Comparison of ENCODE assay signal across 13 cellular contexts in the genomic region with DNA sequence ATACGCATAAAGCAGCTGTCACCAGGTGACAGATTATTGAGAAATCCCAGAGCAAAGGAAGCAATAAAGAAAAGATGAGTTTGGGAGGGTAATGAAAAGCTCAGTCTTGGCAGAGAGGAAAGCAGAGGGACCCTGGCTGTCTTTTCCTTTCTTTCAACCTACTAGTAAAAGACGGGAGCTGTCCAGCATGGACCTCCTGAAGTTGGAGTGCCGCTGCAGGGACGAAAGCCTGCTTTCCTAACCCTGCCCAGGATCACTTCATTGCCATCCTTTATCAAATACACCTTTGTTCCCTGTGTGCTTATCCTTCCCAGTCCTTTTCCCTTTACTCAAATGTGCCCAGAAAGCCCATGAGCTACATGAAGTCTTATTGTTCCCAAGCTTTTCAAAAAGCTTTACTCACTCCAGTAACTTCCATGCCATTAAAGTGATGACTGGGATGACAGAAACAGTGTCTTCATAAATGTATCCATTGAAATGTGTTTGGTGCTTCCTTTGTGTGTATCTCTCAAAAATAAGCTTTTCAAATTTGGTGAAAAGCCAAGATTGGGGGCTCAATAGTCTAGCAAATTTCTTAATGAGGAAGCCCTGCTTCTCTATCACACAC. TPM values are rescaled to one million over a fixed set of nuclear protein-coding genes. Genes with fewer than 3 reads are reported as not detected.
A peak's percentile ranks its signal among the peaks of the same experiment; 100 is the strongest.
DNase-seq lines count a peak whose midpoint lies in the region; ATAC-seq and TF ChIP-seq lines count a peak whose summit lies in the region.
"Had no signal": no experiment of that assay in that cellular context is flagged by ENCODE, and none has a peak within 500 bp of the region (broad histone marks: within the 10 kb centered on the region; RNA-seq: fewer than 3 reads in every experiment).

No MANE protein-coding gene starts in this region.

- no peak overlapping the region for H3K23ac ChIP-seq in trophoblast cell (ENCODE audit: low read length)

- DNase-seq in activated CD4-positive, alpha-beta T cell treated with anti-CD3 and anti-CD28 coated beads for 36 hours, result peak; percentile 64
- no peak for DNase-seq in activated CD4-positive, alpha-beta T cell treated with anti-CD3 and anti-CD28 coated beads, Interleukin-2, amount 50 U/mL, for 4 hours
- DNase-seq in NCI-H226 (peak; percentile 15), colonic mucosa (peak; percentile 60), trophoblast cell (peak; percentile 27 to 70), caudate nucleus (lab: John Stamatoyannopoulos, UW) (no peak), C1 segment of cervical spinal cord (lab: John Stamatoyannopoulos, UW) (no peak)
- DNase-seq: activated CD8-positive, alpha-beta memory T cell treated with anti-CD3 and anti-CD28 coated beads, Interleukin-2, amount 50 U/mL, for 48 hours; NCI-H526 had no signal

- H3K4me1 Mint-ChIP-seq in activated CD4-positive, alpha-beta T cell treated with anti-CD3 and anti-CD28 coated beads for 36 hours, result peaks cover 10% of the 10 kb centered on the region

- H3K4ac ChIP-seq in trophoblast cell (ENCODE audit: low read depth, low read length), result no peak overlapping the region

- H3K27ac Mint-ChIP-seq in activated CD4-positive, alpha-beta T cell treated with anti-CD3 and anti-CD28 coated beads for 36 hours, result no peak overlapping the region
- H3K27ac Mint-ChIP-seq: stimulated activated naive CD8-positive, alpha-beta T cell treated with anti-CD3 and anti-CD28 coated beads, Interleukin-15, Interleukin-2, amounts not matched to agents 100 ng/mL and 50 ng/mL, for 24 hours had no signal

- H2BK120ac ChIP-seq in trophoblast cell (ENCODE audit: insufficient read depth, low read length, poor library complexity), result no peak overlapping the region

- H2AK5ac ChIP-seq in trophoblast cell (ENCODE audit: low read length), result no peak overlapping the region

- WGBS in trophoblast cell (ENCODE audit: extremely low coverage, insufficient coverage, insufficient read length), result no CpG with 5 or more reads among the region's 4 CpGs

- H3K36me3 Mint-ChIP-seq in activated CD4-positive, alpha-beta T cell treated with anti-CD3 and anti-CD28 coated beads for 36 hours (ENCODE audit: low read depth), result no peaks in the 10 kb centered on the region

- H3K9me3 ChIP-seq in colonic mucosa (no peaks in the 10 kb centered on the region), trophoblast cell (ENCODE audit: insufficient read depth, low read depth, low read length) (no peaks in the 10 kb centered on the region)
- H3K9me3 ChIP-seq: neutrophil had no signal

- H2BK5ac ChIP-seq in trophoblast cell (ENCODE audit: low read depth, low read length, poor library complexity), result no peak overlapping the region

- H3K9ac ChIP-seq in colonic mucosa (ENCODE audit: low read depth in 2 of 2, low read length in 2 of 2) (no peak overlapping the region), trophoblast cell (ENCODE audit: low read length) (no peak overlapping the region)

- H3K4me3 ChIP-seq in colonic mucosa (no peak overlapping the region), trophoblast cell (ENCODE audit: low read depth, low read length) (no peak overlapping the region)
- H3K4me3 ChIP-seq: esophagus muscularis mucosa had no signal

- H3K4me2 ChIP-seq in trophoblast cell (ENCODE audit: low read length), result no peak overlapping the region

- no peak overlapping the region for H3K18ac ChIP-seq in trophoblast cell (ENCODE audit: low read length)

- H3K79me1 ChIP-seq in trophoblast cell (ENCODE audit: low read length), result peaks cover 5% of the 10 kb centered on the region

- H4K12ac ChIP-seq in trophoblast cell (ENCODE audit: low read depth, low read length), result no peak overlapping the region

- POLR2A ChIA-PET in activated CD4-positive, alpha-beta T cell treated with anti-CD3 and anti-CD28 coated beads for 36 hours (lab: Charles Lee), result no interaction called here

- H3K27me3 ChIP-seq in colonic mucosa (no peaks in the 10 kb centered on the region), trophoblast cell (ENCODE audit: insufficient read depth, low read length) (no peaks in the 10 kb centered on the region)
- H3K27me3 ChIP-seq: esophagus muscularis mucosa had no signal

- H3K4me3 Mint-ChIP-seq in activated CD4-positive, alpha-beta T cell treated with anti-CD3 and anti-CD28 coated beads for 36 hours, result no peak overlapping the region
- H3K4me3 Mint-ChIP-seq: stimulated activated naive CD8-positive, alpha-beta T cell treated with anti-CD3 and anti-CD28 coated beads, Interleukin-15, Interleukin-2, amounts not matched to agents 100 ng/mL and 50 ng/mL, for 24 hours had no signal

- no peak overlapping the region for H4K8ac ChIP-seq in trophoblast cell (ENCODE audit: low read depth, low read length)

- no peak overlapping the region for H2AFZ ChIP-seq in trophoblast cell (ENCODE audit: insufficient read depth, low read length, poor library complexity)

- H3K27ac ChIP-seq in colonic mucosa (no peak overlapping the region), trophoblast cell (ENCODE audit: low read depth, low read length) (no peak overlapping the region), caudate nucleus (ENCODE audit: low read depth, low read length) (no peak overlapping the region)
- H3K27ac ChIP-seq: esophagus muscularis mucosa, neutrophil had no signal

- H3K4me1 ChIP-seq in colonic mucosa, result peaks cover 7% of the 10 kb centered on the region
- H3K4me1 ChIP-seq in trophoblast cell (ENCODE audit: control insufficient read depth in 1 of 2, insufficient read depth in 2 of 2, low read length in 2 of 2), result peaks cover 4 to 12% of the 10 kb centered on the region in 2 experiments

- H4K91ac ChIP-seq in trophoblast cell (ENCODE audit: low read depth, low read length), result no peak overlapping the region

- no peak overlapping the region for H3K14ac ChIP-seq in trophoblast cell (ENCODE audit: low read length)

- no peaks in the 10 kb centered on the region for H3K9me3 Mint-ChIP-seq in activated CD4-positive, alpha-beta T cell treated with anti-CD3 and anti-CD28 coated beads for 36 hours (ENCODE audit: low read depth)
- H3K9me3 Mint-ChIP-seq: stimulated activated naive CD8-positive, alpha-beta T cell treated with anti-CD3 and anti-CD28 coated beads, Interleukin-15, Interleukin-2, amounts not matched to agents 100 ng/mL and 50 ng/mL, for 24 hours had no signal

- TF ChIP-seq CTCF in colonic mucosa (IDR thresholded peaks at IDR 0.05), result no peak

- no peak overlapping the region for H2BK12ac ChIP-seq in trophoblast cell (ENCODE audit: low read length)

- intact Hi-C loops in activated CD4-positive, alpha-beta T cell treated with anti-CD3 and anti-CD28 coated beads for 36 hours (cut with DNase I, micrococcal nuclease), result no loop called here
- intact Hi-C loops in colonic mucosa (cut with DNase I), result no loop called here

- peaks cover 50% of the 10 kb centered on the region for H3K27me3 Mint-ChIP-seq in activated CD4-positive, alpha-beta T cell treated with anti-CD3 and anti-CD28 coated beads for 36 hours

- H3K36me3 ChIP-seq in colonic mucosa, result no peaks in the 10 kb centered on the region
- no peaks in the 10 kb centered on the region for H3K36me3 ChIP-seq in trophoblast cell (ENCODE audit: control insufficient read depth in 1 of 2, insufficient read depth in 2 of 2, low read length in 2 of 2)
- H3K36me3 ChIP-seq: esophagus muscularis mucosa, neutrophil had no signal

- H3K79me2 ChIP-seq in trophoblast cell (ENCODE audit: control insufficient read depth, insufficient read depth, low read length, poor library complexity), result peaks cover 3% of the 10 kb centered on the region

- no peak for ATAC-seq in activated CD4-positive, alpha-beta T cell treated with anti-CD3 and anti-CD28 coated beads for 36 hours
- no peak for ATAC-seq in HG03571 (IDR thresholded peaks at IDR 0.05; ENCODE audit: unreplicated experiment)

- CTCF ChIA-PET in activated CD4-positive, alpha-beta T cell treated with anti-CD3 and anti-CD28 coated beads for 36 hours (lab: Charles Lee), result interaction anchor here (0.8 to 2.0 kb wide), 5 partner anchors 9 to 33 kb away, joined by 3 to 14 read pairs (median 5); no protein-coding TSS in a partner anchor

RNA-seq across cellular contexts. Expression of gene SPR, which starts 3.7 kb away (rescaled TPM):
- 1 to 10 TPM; 7.3 to 9.8 TPM for total RNA-seq in activated CD4-positive, alpha-beta T cell treated with anti-CD3 and anti-CD28 coated beads for 36 hours
- total RNA-seq in colonic mucosa, result 100 to 1,000 TPM in 1 of 2 donors, 10 to 100 TPM in 1; 79.6 to 129 TPM
- 4.7 and 4.9 TPM in 2 replicates for polyA plus RNA-seq in trophoblast cell (2013)

RNA-seq across cellular contexts. Expression of gene EMX1, which starts 33.9 kb away (rescaled TPM):
- total RNA-seq in activated CD4-positive, alpha-beta T cell treated with anti-CD3 and anti-CD28 coated beads for 36 hours, result not detected
- total RNA-seq in colonic mucosa, result 1 to 10 TPM; 1.1 to 2.0 TPM
- polyA plus RNA-seq in trophoblast cell (2013), result 0.05 TPM in 1 of 2 replicates, not detected in the other
- total RNA-seq: esophagus muscularis mucosa had no signal

RNA-seq across cellular contexts. Expression of gene EXOC6B, which starts 57.6 kb away (rescaled TPM):
- 1 to 10 TPM; 7.0 to 9.0 TPM for total RNA-seq in activated CD4-positive, alpha-beta T cell treated with anti-CD3 and anti-CD28 coated beads for 36 hours
- total RNA-seq in colonic mucosa, result 10 to 100 TPM; 21.3 to 28.8 TPM
- 42.5 and 42.6 TPM in 2 replicates for polyA plus RNA-seq in trophoblast cell (2013)

Comparison
In these comparisons a context has a peak if more than half of its experiments do, and no peak if none do; other contexts are left out.
1. DNase-seq: peak in activated CD4-positive, alpha-beta T cell treated with anti-CD3 and anti-CD28 coated beads for 36 hours (single experiment), NCI-H226 (single experiment), colonic mucosa (single experiment) and trophoblast cell (2 of 2); none in activated CD4-positive, alpha-beta T cell treated with anti-CD3 and anti-CD28 coated beads, Interleukin-2, amount 50 U/mL, for 4 hours (0 of 2), caudate nucleus (0 of 61) and C1 segment of cervical spinal cord (0 of 14).
2. RNA of gene SPR, which starts 3.7 kb away (total RNA-seq): 79.6 to 129 TPM in colonic mucosa; 7.3 to 9.8 TPM in activated CD4-positive, alpha-beta T cell treated with anti-CD3 and anti-CD28 coated beads for 36 hours; every median in the first group is over 4 times any median in the second.